In genomic region chr11:27592111-27592780, GRCh38 we compare ENCODE assay signal across 31 cellular contexts.
"Had no signal": no experiment of that assay in that cellular context is flagged by ENCODE, and none has a peak within 500 bp of the region (broad histone marks: within the 10 kb centered on the region; RNA-seq: fewer than 3 reads in every experiment).

No MANE protein-coding gene starts in this region.

- H3K27ac ChIP-seq: esophagus muscularis mucosa, gastrocnemius medialis, ovary, right lobe of liver, skin epidermis, thoracic aorta had no signal

- H3K9me3 Mint-ChIP-seq: activated CD4-positive, alpha-beta memory T cell treated with anti-CD3 and anti-CD28 coated beads, Interleukin-2, amount 10 ng/mL, durations not matched to agents 7 days and 5 days; activated CD4-positive, alpha-beta T cell treated with anti-CD3 and anti-CD28 coated beads, Interleukin-2, amount 10 ng/mL, durations not matched to agents 7 days and 5 days; activated T-cell treated with anti-CD3 and anti-CD28 coated beads, Interleukin-2, amount 50 U/mL, for 4 hours; nephron progenitor cell had no signal

- ATAC-seq: activated T-cell treated with anti-CD3 and anti-CD28 coated beads, Interleukin-2, amount 50 U/mL, for 4 hours; activated T-helper 17 cell treated with anti-CD3 and anti-CD28 coated beads, Interleukin-2, amount 50 U/mL, for 72 hours; gastrocnemius medialis; left cardiac atrium; left ventricle myocardium superior; right lobe of liver; stimulated activated naive CD8-positive, alpha-beta T cell treated with anti-CD3 and anti-CD28 coated beads, Interleukin-15, Interleukin-2, amounts not matched to agents 100 U/mL and 50 U/mL, for 24 hours; WTC11 had no signal

- H3K27me3 Mint-ChIP-seq: activated CD4-positive, alpha-beta memory T cell treated with anti-CD3 and anti-CD28 coated beads, Interleukin-2, amount 10 ng/mL, durations not matched to agents 7 days and 5 days; activated CD4-positive, alpha-beta T cell treated with anti-CD3 and anti-CD28 coated beads, Interleukin-2, amount 10 ng/mL, durations not matched to agents 7 days and 5 days; activated T-helper 17 cell treated with anti-CD3 and anti-CD28 coated beads, Interleukin-2, amount 50 U/mL, for 72 hours; dendritic cell treated with granulocyte-macrophage colony-stimulating factor and Interleukin-4, amounts not matched to agents 40 ng/mL and 50 ng/mL, for 4 days; naive B cell; progenitor cell of endocrine pancreas had no signal

- H3K4me1 ChIP-seq: esophagus muscularis mucosa, gastrocnemius medialis, right lobe of liver had no signal

- H3K27me3 ChIP-seq: esophagus muscularis mucosa, gastrocnemius medialis, ovary, right lobe of liver had no signal

- DNase-seq: activated CD4-positive, alpha-beta memory T cell treated with anti-CD3 and anti-CD28 coated beads, Interleukin-2, amount 10 ng/mL, durations not matched to agents 7 days and 5 days; activated CD4-positive, alpha-beta T cell treated with anti-CD3 and anti-CD28 coated beads for 1 hour; activated CD4-positive, alpha-beta T cell treated with anti-CD3 and anti-CD28 coated beads, Interleukin-2, amount 10 ng/mL, durations not matched to agents 7 days and 5 days; activated gamma-delta T cell treated with Interleukin-2 at 50 U/mL for 16 hours; activated naive CD4-positive, alpha-beta T cell treated with anti-CD3 and anti-CD28 coated beads, Interleukin-2, amount 50 U/mL, for 16 hours; activated T-cell treated with anti-CD3 and anti-CD28 coated beads, Interleukin-2, amount 50 U/mL, for 4 hours; central memory CD4-positive, alpha-beta T cell; endodermal cell; gastrocnemius medialis; glutamatergic neuron; left cardiac atrium; left ventricle myocardium superior; naive B cell; nephron progenitor cell; ovary; right lobe of liver; stimulated activated CD4-positive, alpha-beta T cell treated with anti-CD3 and anti-CD28 coated beads, Interleukin-12 subunit alpha, Interleukin-12 subunit beta, amount 100 ng/mL, for 4 hours; stimulated activated CD4-positive, alpha-beta T cell treated with anti-CD3 and anti-CD28 coated beads, Interleukin-4, amount 100 ng/mL, for 1 hour; stimulated activated naive CD8-positive, alpha-beta T cell treated with anti-CD3 and anti-CD28 coated beads, Interleukin-15, Interleukin-2, amounts not matched to agents 100 U/mL and 50 U/mL, for 24 hours; T-helper 2 cell; trophoblast cell had no signal

- H3K27ac Mint-ChIP-seq: activated CD4-positive, alpha-beta memory T cell treated with anti-CD3 and anti-CD28 coated beads, Interleukin-2, amount 10 ng/mL, durations not matched to agents 7 days and 5 days; activated CD4-positive, alpha-beta T cell treated with anti-CD3 and anti-CD28 coated beads, Interleukin-2, amount 10 ng/mL, durations not matched to agents 7 days and 5 days; activated T-helper 17 cell treated with anti-CD3 and anti-CD28 coated beads, Interleukin-2, amount 50 U/mL, for 72 hours; dendritic cell treated with granulocyte-macrophage colony-stimulating factor and Interleukin-4, amounts not matched to agents 40 ng/mL and 50 ng/mL, for 4 days; endodermal cell; mesothelial cell of epicardium; nephron progenitor cell; progenitor cell of endocrine pancreas; WTC11 had no signal

- H3K4me3 ChIP-seq: esophagus muscularis mucosa, gastrocnemius medialis, ovary, right lobe of liver, skin epidermis, thoracic aorta had no signal

- FAIRE-seq: keratinocyte, urothelium cell line had no signal

- H3K36me3 Mint-ChIP-seq: naive B cell had no signal

- H3K9me3 ChIP-seq: esophagus muscularis mucosa, gastrocnemius medialis, ovary, right lobe of liver, thoracic aorta had no signal

- H3K36me3 ChIP-seq: esophagus muscularis mucosa, gastrocnemius medialis, ovary, right lobe of liver, thoracic aorta had no signal

- H3K4me3 Mint-ChIP-seq: activated CD4-positive, alpha-beta memory T cell treated with anti-CD3 and anti-CD28 coated beads, Interleukin-2, amount 10 ng/mL, durations not matched to agents 7 days and 5 days; activated CD4-positive, alpha-beta T cell treated with anti-CD3 and anti-CD28 coated beads, Interleukin-2, amount 10 ng/mL, durations not matched to agents 7 days and 5 days; activated T-cell treated with anti-CD3 and anti-CD28 coated beads, Interleukin-2, amount 50 U/mL, for 4 hours; activated T-helper 17 cell treated with anti-CD3 and anti-CD28 coated beads, Interleukin-2, amount 50 U/mL, for 72 hours; dendritic cell treated with granulocyte-macrophage colony-stimulating factor and Interleukin-4, amounts not matched to agents 40 ng/mL and 50 ng/mL, for 4 days; endodermal cell; mesothelial cell of epicardium; naive B cell; nephron progenitor cell; WTC11 had no signal

- H3K4me1 Mint-ChIP-seq: activated CD4-positive, alpha-beta memory T cell treated with anti-CD3 and anti-CD28 coated beads, Interleukin-2, amount 10 ng/mL, durations not matched to agents 7 days and 5 days; activated CD4-positive, alpha-beta T cell treated with anti-CD3 and anti-CD28 coated beads, Interleukin-2, amount 10 ng/mL, durations not matched to agents 7 days and 5 days; activated T-helper 17 cell treated with anti-CD3 and anti-CD28 coated beads, Interleukin-2, amount 50 U/mL, for 72 hours; endodermal cell; mesothelial cell of epicardium; naive B cell; nephron progenitor cell had no signal
